Comparison of ENCODE assay signal across 17 cellular contexts in the genomic region with DNA sequence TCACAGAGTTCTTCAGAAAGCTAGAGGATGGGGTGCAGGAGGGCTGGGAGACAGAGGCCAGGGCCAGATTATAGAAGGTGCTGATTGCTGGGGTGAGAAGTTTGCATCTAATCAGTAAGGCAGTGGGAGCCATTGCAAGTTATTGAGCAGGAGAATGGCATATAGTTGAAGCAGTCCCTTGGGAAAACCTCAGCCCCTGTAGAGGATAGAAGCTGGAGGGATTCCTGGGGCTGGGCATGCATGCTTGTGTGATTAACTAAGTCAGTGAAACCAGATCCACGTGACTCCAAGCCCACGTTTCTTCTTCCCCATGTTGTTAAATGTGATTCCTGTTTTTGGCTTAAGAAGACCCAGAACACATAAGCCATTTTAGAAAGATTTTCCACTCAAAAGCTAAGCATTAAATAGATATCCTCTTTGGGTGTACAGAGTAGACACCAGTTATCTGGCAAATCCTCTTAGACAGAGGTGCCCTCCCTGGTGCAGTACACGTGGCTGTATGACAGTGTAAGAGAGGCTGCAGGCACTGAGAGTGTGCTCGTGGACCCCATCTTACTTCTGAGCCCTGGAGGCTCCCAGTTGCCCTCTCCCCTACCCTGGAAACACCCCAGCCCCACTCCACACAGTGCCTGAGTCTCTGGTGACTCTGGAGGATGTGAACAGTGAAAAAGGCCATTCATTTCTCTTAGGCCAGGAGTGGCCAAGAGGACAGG. TPM values are rescaled to one million over a fixed set of nuclear protein-coding genes. Genes with fewer than 3 reads are reported as not detected.
A peak's percentile ranks its signal among the peaks of the same experiment; 100 is the strongest.
DNase-seq lines count a peak whose midpoint lies in the region; ATAC-seq and TF ChIP-seq lines count a peak whose summit lies in the region.
"Had no signal": no experiment of that assay in that cellular context is flagged by ENCODE, and none has a peak within 500 bp of the region (broad histone marks: within the 10 kb centered on the region; RNA-seq: fewer than 3 reads in every experiment).

No MANE protein-coding gene starts in this region.

- DNase-seq in cardiac septum (ENCODE audit: low spot score): peak; percentile 68
- no peak for DNase-seq in heart right ventricle
- DNase-seq in foreskin fibroblast: peak; percentile 71 to 85
- no peak for DNase-seq in CD1c-positive myeloid dendritic cell (ENCODE audit: extremely low spot score)
- no peak for DNase-seq in left lung
- no peak for DNase-seq in esophagus muscularis mucosa (ENCODE audit: extremely low spot score)
- DNase-seq in prostate gland (ENCODE audit: low spot score): no peak
- DNase-seq: activated CD4-positive, alpha-beta T cell treated with anti-CD3 and anti-CD28 coated beads, Interleukin-2, amount 10 ng/mL, durations not matched to agents 24 days and 14 days; activated CD8-positive, alpha-beta memory T cell treated with anti-CD3 and anti-CD28 coated beads, Interleukin-2, amount 50 U/mL, for 48 hours; activated naive CD4-positive, alpha-beta T cell; effector memory CD4-positive, alpha-beta T cell; NCI-H187; nephron progenitor cell; T-helper 9 cell had no signal

- WGBS in heart right ventricle, 2 donors: 68 to 71% methylated on average over 4 of the region's 4 CpGs
- 29% methylated on average over 4 of the region's 4 CpGs for WGBS in esophagus muscularis mucosa
- 75% methylated on average over 4 of the region's 4 CpGs for WGBS in prostate gland

- peaks cover 0 to 62% (median 25%) of the 10 kb centered on the region in 7 donors for H3K27me3 ChIP-seq in heart right ventricle
- H3K27me3 ChIP-seq in left lung: peaks cover 0 to 46% of the 10 kb centered on the region in 2 donors
- H3K27me3 ChIP-seq in esophagus muscularis mucosa: no peaks in the 10 kb centered on the region
- H3K27me3 ChIP-seq in prostate gland (replicated peaks; ENCODE audit: insufficient read depth): no peaks in the 10 kb centered on the region

- H3K36me3 ChIP-seq in heart right ventricle (no peaks in the 10 kb centered on the region), left lung (no peaks in the 10 kb centered on the region), esophagus muscularis mucosa (no peaks in the 10 kb centered on the region), prostate gland (no peaks in the 10 kb centered on the region)
- H3K36me3 ChIP-seq: SJSA1 had no signal

- peaks cover 0 to 9% (median 0%) of the 10 kb centered on the region in 11 donors for H3K9me3 ChIP-seq in heart right ventricle
- H3K9me3 ChIP-seq in left lung: no peaks in the 10 kb centered on the region
- H3K9me3 ChIP-seq in esophagus muscularis mucosa: peaks cover 0 to 3% (median 0%) of the 10 kb centered on the region in 4 donors
- H3K9me3 ChIP-seq in prostate gland: no peaks in the 10 kb centered on the region
- H3K9me3 ChIP-seq: SJSA1 had no signal

- TF ChIP-seq POLR2A in esophagus muscularis mucosa (IDR thresholded peaks at IDR 0.05; ENCODE audit: low read depth): no peak
- no peak for TF ChIP-seq POLR2A in prostate gland (IDR thresholded peaks at IDR 0.05)

- no peak for ATAC-seq in heart right ventricle
- ATAC-seq in left lung: no peak

- peaks cover 3 to 34% (median 17%) of the 10 kb centered on the region in 9 donors for H3K4me1 ChIP-seq in heart right ventricle
- H3K4me1 ChIP-seq in left lung: peaks cover 11 to 16% of the 10 kb centered on the region in 2 donors
- peaks cover 9 to 73% (median 48%) of the 10 kb centered on the region in 4 donors for H3K4me1 ChIP-seq in esophagus muscularis mucosa
- no peaks in the 10 kb centered on the region for H3K4me1 ChIP-seq in prostate gland (replicated peaks)

- intact Hi-C loops in cardiac septum (cut with DNase I) (no loop called here), heart right ventricle (cut with DNase I) (loop anchor here in 1 of 10 donors (5.0 kb wide), 1 partner anchor 50 kb away; no protein-coding TSS in a partner anchor), left lung (cut with DNase I) (no loop called here), esophagus muscularis mucosa (cut with DNase I) (no loop called here), prostate gland (cut with DNase I) (no loop called here)

- H3K27ac ChIP-seq in heart right ventricle: no peak overlapping the region
- H3K27ac ChIP-seq in angular gyrus (ENCODE audit: low read depth, low read length): peak overlapping the region; percentile 1
- no peak overlapping the region for H3K27ac ChIP-seq in left lung
- H3K27ac ChIP-seq in esophagus muscularis mucosa (replicated peaks in 1 of 4): peak overlapping the region in 1 of 4 donors; percentile 90
- H3K27ac ChIP-seq in prostate gland: no peak overlapping the region
- H3K27ac ChIP-seq: SJSA1 had no signal

- no peak for TF ChIP-seq EP300 in esophagus muscularis mucosa (IDR thresholded peaks at IDR 0.05)

- TF ChIP-seq CTCF in heart right ventricle (IDR thresholded peaks at IDR 0.05): no peak
- TF ChIP-seq CTCF in foreskin fibroblast (IDR thresholded peaks at IDR 0.05; ENCODE audit: low read depth, low read length): no peak
- TF ChIP-seq CTCF in left lung (IDR thresholded peaks at IDR 0.05): no peak
- TF ChIP-seq CTCF in esophagus muscularis mucosa (IDR thresholded peaks at IDR 0.05): no peak
- TF ChIP-seq CTCF in prostate gland (IDR thresholded peaks at IDR 0.05): no peak

- no peak overlapping the region for H3K4me3 ChIP-seq in heart right ventricle
- no peak overlapping the region for H3K4me3 ChIP-seq in foreskin fibroblast (ENCODE audit: low read depth in 1 of 2, low read length in 2 of 2)
- no peak overlapping the region for H3K4me3 ChIP-seq in left lung
- no peak overlapping the region for H3K4me3 ChIP-seq in esophagus muscularis mucosa
- H3K4me3 ChIP-seq in prostate gland: no peak overlapping the region
- H3K4me3 ChIP-seq: SJSA1 had no signal

RNA-seq across cellular contexts. Expression of a gene that starts 3.2 kb away (rescaled TPM):
- total RNA-seq in cardiac septum: 18.9 TPM
- total RNA-seq in heart right ventricle: 10 to 100 TPM in 3 of 10 donors, 1 to 10 TPM in 6, under 1 TPM in 1; 0.85 to 16.2 (median 3.8) TPM
- polyA plus RNA-seq in heart right ventricle: 1 to 10 TPM in 1 of 2 donors, under 1 TPM in 1; 0.80 to 2.5 TPM
- total RNA-seq in left lung: 10 to 100 TPM; 23.2 to 87.8 TPM
- 10 to 100 TPM; 28.3 to 78.3 (median 59.2) TPM for total RNA-seq in esophagus muscularis mucosa
- total RNA-seq in prostate gland: 1 to 10 TPM; 6.6 to 7.8 TPM
- total RNA-seq: HT-29 had no signal

Comparison
In these comparisons a context has a peak if more than half of its experiments do, and no peak if none do; other contexts are left out.
1. DNase-seq: peak in cardiac septum (single experiment) and foreskin fibroblast (2 of 2); none in heart right ventricle (0 of 2), CD1c-positive myeloid dendritic cell (single experiment), left lung (0 of 2), esophagus muscularis mucosa (single experiment) and prostate gland (single experiment).